31 cellular contexts compared by ENCODE assay signal in the genomic region with DNA sequence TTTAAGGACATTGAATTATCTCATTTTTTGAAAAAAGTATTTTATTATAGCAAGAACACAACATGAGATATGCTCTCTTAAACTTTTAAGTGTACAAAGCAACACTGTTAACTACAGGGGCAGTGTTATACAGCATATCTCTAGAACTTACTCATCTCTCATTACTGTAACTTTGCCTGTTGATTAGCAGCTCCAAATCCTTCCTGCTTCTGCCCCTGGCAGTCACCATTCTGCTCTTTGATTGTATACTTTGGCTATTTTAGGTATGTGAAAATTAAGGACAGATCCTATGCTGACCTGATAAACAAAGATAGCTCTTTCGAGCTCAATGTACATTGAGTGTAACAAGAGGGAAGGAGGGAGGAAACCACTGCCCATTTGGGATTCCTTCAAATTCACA.
"Had no signal": no experiment of that assay in that cellular context is flagged by ENCODE, and none has a peak within 500 bp of the region (broad histone marks: within the 10 kb centered on the region; RNA-seq: fewer than 3 reads in every experiment).

No MANE protein-coding gene starts in this region.

- H3K9me3 ChIP-seq: gastrocnemius medialis, lower lobe of right lung, ovary, psoas muscle, right atrium auricular region, thyroid gland had no signal

- H3K27me3 ChIP-seq: cardiac muscle cell, gastrocnemius medialis, ovary, right atrium auricular region, thyroid gland had no signal

- H3K4me3 Mint-ChIP-seq: activated naive CD8-positive, alpha-beta T cell; activated T-cell treated with anti-CD3 and anti-CD28 coated beads, Interleukin-2, amount 50 U/mL, for 4 hours; dendritic cell treated with granulocyte-macrophage colony-stimulating factor and Interleukin-4, amounts not matched to agents 40 ng/mL and 50 ng/mL, for 4 days; naive thymus-derived CD4-positive, alpha-beta T cell; stimulated activated naive CD8-positive, alpha-beta T cell treated with anti-CD3 and anti-CD28 coated beads, Interleukin-15, Interleukin-2, amounts not matched to agents 100 ng/mL and 50 ng/mL, for 24 hours; T-helper 1 cell treated with Interleukin-12 subunit alpha and Interleukin-12 subunit beta and Interleukin-4 antibody, amounts not matched to agents 30 μg/mL and 1 μg/mL, for 36 hours had no signal

- H3K36me3 Mint-ChIP-seq: activated naive CD8-positive, alpha-beta T cell; naive thymus-derived CD4-positive, alpha-beta T cell had no signal

- H3K9me3 Mint-ChIP-seq: activated T-cell treated with anti-CD3 and anti-CD28 coated beads, Interleukin-2, amount 50 U/mL, for 4 hours; activated T-helper 2 cell treated with anti-CD3 and anti-CD28 coated beads, Interferon-gamma antibody, Interleukin-2, Interleukin-4, amounts not matched to agents 10 μg/mL and 5 μg/mL and 100 μg/mL, durations not matched to agents 14 hours and 24 hours and 36 hours; naive thymus-derived CD4-positive, alpha-beta T cell; stimulated activated naive CD8-positive, alpha-beta T cell treated with anti-CD3 and anti-CD28 coated beads, Interleukin-15, Interleukin-2, amounts not matched to agents 100 ng/mL and 50 ng/mL, for 24 hours; T-helper 1 cell treated with Interleukin-12 subunit alpha and Interleukin-12 subunit beta and Interleukin-4 antibody, amounts not matched to agents 30 μg/mL and 1 μg/mL, for 36 hours had no signal

- H3K4me1 ChIP-seq: gastrocnemius medialis, lower lobe of right lung, psoas muscle, right atrium auricular region had no signal

- H3K27me3 Mint-ChIP-seq: activated naive CD8-positive, alpha-beta T cell; dendritic cell treated with granulocyte-macrophage colony-stimulating factor and Interleukin-4, amounts not matched to agents 40 ng/mL and 50 ng/mL, for 4 days; naive thymus-derived CD4-positive, alpha-beta T cell; stimulated activated naive CD8-positive, alpha-beta T cell treated with anti-CD3 and anti-CD28 coated beads, Interleukin-15, Interleukin-2, amounts not matched to agents 100 ng/mL and 50 ng/mL, for 24 hours had no signal

- ATAC-seq: activated T-cell treated with anti-CD3 and anti-CD28 coated beads, Interleukin-2, amount 50 U/mL, for 4 hours; esophagus mucosa; gastrocnemius medialis; left lobe of liver; lower lobe of right lung; naive thymus-derived CD4-positive, alpha-beta T cell; psoas muscle had no signal

- DNase-seq: activated CD4-positive, alpha-beta T cell treated with anti-CD3 and anti-CD28 coated beads for 4 hours; activated CD4-positive, alpha-beta T cell treated with anti-CD3 and anti-CD28 coated beads, Interleukin-2, amount 50 U/mL, for 48 hours; activated CD4-positive, CD25-positive, alpha-beta regulatory T cell; activated CD8-positive, alpha-beta memory T cell treated with anti-CD3 and anti-CD28 coated beads, Interleukin-2, amount 50 U/mL, for 48 hours; activated naive CD4-positive, alpha-beta T cell; activated T-cell treated with anti-CD3 and anti-CD28 coated beads, Interleukin-2, amount 50 U/mL, for 4 hours; amniotic stem cell; effector CD4-positive, alpha-beta T cell; gastrocnemius medialis; head of caudate nucleus; hypothalamus; islet precursor cell; lower lobe of right lung; mesendoderm; naive thymus-derived CD4-positive, alpha-beta T cell; ovary; psoas muscle; stimulated activated CD4-positive, alpha-beta T cell treated with anti-CD3 and anti-CD28 coated beads, Interleukin-12 subunit alpha, Interleukin-12 subunit beta, amount 100 ng/mL, for 4 hours; stimulated activated CD4-positive, alpha-beta T cell treated with anti-CD3 and anti-CD28 coated beads, Interleukin-4, amount 100 ng/mL, for 4 hours; substantia nigra; T1000; thyroid gland had no signal

- H3K36me3 ChIP-seq: cardiac muscle cell, gastrocnemius medialis, lower lobe of right lung, ovary, right atrium auricular region, thyroid gland had no signal

- H3K4me3 ChIP-seq: cardiac muscle cell, gastrocnemius medialis, lower lobe of right lung, ovary, psoas muscle, right atrium auricular region, thyroid gland had no signal

- H3K27ac ChIP-seq: cardiac muscle cell, gastrocnemius medialis, lower lobe of right lung, ovary, psoas muscle, right atrium auricular region, thyroid gland had no signal

- H3K27ac Mint-ChIP-seq: activated naive CD8-positive, alpha-beta T cell; activated T-helper 2 cell treated with anti-CD3 and anti-CD28 coated beads, Interferon-gamma antibody, Interleukin-2, Interleukin-4, amounts not matched to agents 10 μg/mL and 5 μg/mL and 100 μg/mL, durations not matched to agents 14 hours and 24 hours and 36 hours; dendritic cell treated with granulocyte-macrophage colony-stimulating factor and Interleukin-4, amounts not matched to agents 40 ng/mL and 50 ng/mL, for 4 days; naive thymus-derived CD4-positive, alpha-beta T cell; stimulated activated naive CD8-positive, alpha-beta T cell treated with anti-CD3 and anti-CD28 coated beads, Interleukin-15, Interleukin-2, amounts not matched to agents 100 ng/mL and 50 ng/mL, for 24 hours; T-helper 1 cell treated with Interleukin-12 subunit alpha and Interleukin-12 subunit beta and Interleukin-4 antibody, amounts not matched to agents 30 μg/mL and 1 μg/mL, for 36 hours had no signal

- H3K4me1 Mint-ChIP-seq: naive thymus-derived CD4-positive, alpha-beta T cell had no signal
